Comparison of ENCODE assay signal across 1 cellular context in genomic region chr7:26190417-26190869, GRCh38.
A peak's percentile ranks its signal among the peaks of the same experiment; 100 is the strongest.
TF ChIP-seq lines count a peak whose summit lies in the region.

No MANE protein-coding gene starts in this region.

TF ChIP-seq in H1, 55 proteins besides CTCF, POLR2A, EP300 and RAD21:
- TF ChIP-seq NRF1 (IDR thresholded peaks at IDR 0.05; ENCODE audit: low read depth, low read length), result 0 out of 2 replicates have a peak, but pooled peaks have one; percentile 25
- TF ChIP-seq SIRT6 (IDR thresholded peaks at IDR 0.05; ENCODE audit: low read length), result peak; percentile 64
- no peak for TF ChIP-seq HDAC2 (IDR thresholded peaks at IDR 0.05; ENCODE audit: borderline replicate concordance in 1 of 2, low read depth in 2 of 2, low read length in 2 of 2)
- peak; percentile 82 for TF ChIP-seq POLR2AphosphoS5 (IDR thresholded peaks at IDR 0.05; ENCODE audit: low read depth, low read length)
